ENCODE assay signal across 11 cellular contexts in the genomic region with DNA sequence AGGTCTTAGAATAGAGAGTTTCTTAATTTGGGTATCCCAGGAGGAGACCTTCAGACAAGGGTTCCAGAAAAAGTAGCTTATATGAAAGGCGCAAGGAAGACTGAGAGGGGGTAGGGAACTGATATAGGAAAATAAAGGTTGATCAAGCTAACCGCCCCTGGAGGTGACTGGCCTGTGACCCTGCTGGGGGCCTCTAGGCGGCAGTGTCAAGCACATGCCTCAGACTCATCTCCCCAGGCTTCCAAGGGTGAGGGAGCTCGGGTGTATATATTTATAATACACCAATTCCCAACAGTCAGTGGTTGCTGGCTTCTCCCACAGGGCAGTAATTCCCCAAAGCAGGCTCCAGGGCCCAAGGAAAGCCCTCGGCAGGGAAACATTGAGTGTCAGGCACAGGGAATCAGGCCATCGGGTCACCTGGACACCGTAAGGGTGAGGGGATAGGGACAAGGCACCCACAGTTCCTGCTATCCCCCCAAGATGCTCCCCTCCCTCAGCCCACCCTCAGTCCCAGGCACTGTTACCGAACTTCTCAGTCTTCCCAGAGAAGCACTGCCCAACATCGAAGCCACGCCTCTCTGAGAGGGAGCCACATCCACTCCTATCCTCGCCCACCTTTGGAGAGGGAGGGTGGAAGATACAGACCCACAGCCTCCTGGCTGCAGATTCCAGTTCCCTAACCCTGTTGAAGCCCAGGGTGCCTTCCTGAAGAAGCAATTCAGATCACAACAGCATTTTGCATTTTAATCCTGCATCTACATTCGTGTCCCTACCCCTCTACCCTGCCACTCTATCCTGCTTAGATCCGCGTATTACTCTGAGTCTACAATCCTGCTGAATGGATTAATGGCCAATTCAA. TPM values are rescaled to one million over a fixed set of nuclear protein-coding genes. Genes with fewer than 3 reads are reported as not detected.
A peak's percentile ranks its signal among the peaks of the same experiment; 100 is the strongest.
DNase-seq lines count a peak whose midpoint lies in the region; ATAC-seq and TF ChIP-seq lines count a peak whose summit lies in the region.
"Had no signal": no experiment of that assay in that cellular context is flagged by ENCODE, and none has a peak within 500 bp of the region (broad histone marks: within the 10 kb centered on the region; RNA-seq: fewer than 3 reads in every experiment).

No MANE protein-coding gene starts in this region.

- no peaks in the 10 kb centered on the region for H3K27me3 ChIP-seq in brain microvascular endothelial cell (replicated peaks)
- H3K27me3 ChIP-seq: ascending aorta had no signal

- peaks cover 3% of the 10 kb centered on the region for H3K27me3 Mint-ChIP-seq in type B pancreatic cell

- intact Hi-C loops in cardiac septum (cut with DNase I) (no loop called here), left ventricle myocardium superior (cut with micrococcal nuclease) (no loop called here)

- no peaks in the 10 kb centered on the region for H3K9me3 Mint-ChIP-seq in type B pancreatic cell
- H3K9me3 Mint-ChIP-seq: T-helper 1 cell treated with Interleukin-12 subunit alpha and Interleukin-12 subunit beta and Interleukin-4 antibody, amounts not matched to agents 30 μg/mL and 1 μg/mL, for 36 hours had no signal

- in situ Hi-C loops in brain microvascular endothelial cell (cut with HindIII; ENCODE audit: low pct_ligation_motif_present, low sequenced_read_pairs): no loop called here

- no peak overlapping the region for H3K27ac Mint-ChIP-seq in type B pancreatic cell
- H3K27ac Mint-ChIP-seq: T-helper 1 cell treated with Interleukin-12 subunit alpha and Interleukin-12 subunit beta and Interleukin-4 antibody, amounts not matched to agents 30 μg/mL and 1 μg/mL, for 36 hours had no signal

- no peak overlapping the region for H3K4me3 ChIP-seq in brain microvascular endothelial cell (ENCODE audit: low read depth, low read length)
- H3K4me3 ChIP-seq: ascending aorta had no signal

- no peak overlapping the region for H3K4me3 Mint-ChIP-seq in type B pancreatic cell
- H3K4me3 Mint-ChIP-seq: T-helper 1 cell treated with Interleukin-12 subunit alpha and Interleukin-12 subunit beta and Interleukin-4 antibody, amounts not matched to agents 30 μg/mL and 1 μg/mL, for 36 hours had no signal

- no peaks in the 10 kb centered on the region for H3K4me1 Mint-ChIP-seq in type B pancreatic cell (ENCODE audit: unreplicated experiment)

- no peak for ATAC-seq in left ventricle myocardium superior
- peak; percentile 83 for ATAC-seq in HG03139 (IDR thresholded peaks at IDR 0.05; ENCODE audit: unreplicated experiment)
- ATAC-seq in GM21619 (IDR thresholded peaks at IDR 0.05; ENCODE audit: unreplicated experiment): no peak

- peak; percentile 66 for TF ChIP-seq CTCF in brain microvascular endothelial cell (IDR thresholded peaks at IDR 0.05; ENCODE audit: low read depth, low read length, missing control alignments)
- peak; percentile 63 for TF ChIP-seq CTCF in type B pancreatic cell (conservative IDR thresholded peaks at IDR 0.05)

- DNase-seq in cardiac septum (ENCODE audit: low spot score) (peak; percentile 53), left ventricle myocardium superior (no peak), brain microvascular endothelial cell (no peak), type B pancreatic cell (ENCODE audit: extremely low spot score, unreplicated experiment) (no peak), C1 segment of cervical spinal cord (lab: John Stamatoyannopoulos, UW) (no peak), T1000 (lab: John Stamatoyannopoulos, UW) (no peak)
- DNase-seq: DMS79 had no signal

- H3K36me3 Mint-ChIP-seq in type B pancreatic cell: no peaks in the 10 kb centered on the region

- no peak overlapping the region for H3K27ac ChIP-seq in brain microvascular endothelial cell
- H3K27ac ChIP-seq: ascending aorta had no signal

- H3K36me3 ChIP-seq in brain microvascular endothelial cell (replicated peaks): no peaks in the 10 kb centered on the region
- H3K36me3 ChIP-seq: ascending aorta had no signal

RNA-seq across cellular contexts. Expression of a gene that starts 19.5 kb away (rescaled TPM):
- total RNA-seq in cardiac septum (24.8 TPM), left ventricle myocardium superior (28.2 TPM), type B pancreatic cell (ENCODE audit: low replicate concordance) (not detected in 2 replicates)
- total RNA-seq: ascending aorta had no signal

RNA-seq across cellular contexts. Expression of a gene that starts 55.3 kb away (rescaled TPM):
- total RNA-seq in cardiac septum (0.30 TPM), left ventricle myocardium superior (0.20 TPM), type B pancreatic cell (ENCODE audit: low replicate concordance) (3.3 and 4.1 TPM in 2 replicates)

Comparison
In these comparisons a context has a peak if more than half of its experiments do, and no peak if none do; other contexts are left out.
1. RNA of a gene that starts 19.5 kb away (total RNA-seq): 28.2 TPM in left ventricle myocardium superior (single experiment) and 24.8 TPM in cardiac septum (single experiment); not detected in type B pancreatic cell; every median in the first group is over 10 times any median in the second.